ENCODE assay signal across 9 cellular contexts in the genomic region with DNA sequence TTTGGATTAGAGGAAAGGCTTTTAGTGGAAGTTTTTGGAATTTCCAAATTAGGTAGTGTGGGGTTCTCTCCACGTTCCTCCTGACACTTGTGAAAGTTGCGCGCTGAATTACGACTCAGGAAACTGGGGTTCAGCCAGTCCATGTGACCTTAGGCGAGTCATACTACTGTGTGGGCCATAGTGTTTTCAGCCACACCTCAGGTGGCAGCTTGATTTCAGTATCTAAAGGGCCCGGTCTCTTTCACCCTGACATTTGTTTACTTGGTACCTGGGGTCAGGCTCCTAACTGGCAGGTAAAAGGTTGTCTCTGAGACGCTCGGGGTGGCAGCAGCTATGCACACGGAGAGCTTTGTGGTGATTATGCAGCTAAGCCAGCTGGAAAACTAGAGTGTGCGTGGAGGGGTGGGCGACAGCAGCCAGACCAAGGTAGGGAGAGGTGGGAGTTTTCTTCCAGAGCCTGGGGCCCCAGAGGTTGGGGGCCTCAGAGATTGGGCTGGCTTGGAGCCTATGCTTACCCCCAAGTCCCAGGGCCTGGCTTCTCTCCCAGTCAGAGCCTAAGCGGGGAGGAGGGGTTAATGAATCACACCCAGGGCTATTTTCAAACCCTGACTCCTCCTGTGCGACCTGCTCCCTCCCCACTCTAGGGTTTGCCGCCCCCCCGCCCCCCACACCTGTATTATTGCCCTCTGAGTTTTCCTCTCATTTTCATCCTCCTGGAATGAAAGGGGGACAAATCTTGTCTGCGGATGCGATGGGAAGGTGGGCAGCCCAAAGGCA. TPM values are rescaled to one million over a fixed set of nuclear protein-coding genes. Genes with fewer than 3 reads are reported as not detected.
DNase-seq lines count a peak whose midpoint lies in the region; ATAC-seq, FAIRE-seq and TF ChIP-seq lines count a peak whose summit lies in the region.
"Had no signal": no experiment of that assay in that cellular context is flagged by ENCODE, and none has a peak within 500 bp of the region (broad histone marks: within the 10 kb centered on the region; RNA-seq: fewer than 3 reads in every experiment).

No MANE protein-coding gene starts in this region.

- no peaks in the 10 kb centered on the region for H3K36me3 Mint-ChIP-seq in activated CD4-positive, alpha-beta T cell treated with anti-CD3 and anti-CD28 coated beads, Interleukin-2, amount 10 ng/mL, durations not matched to agents 7 days and 5 days (ENCODE audit: low read depth)
- H3K36me3 Mint-ChIP-seq in activated naive CD8-positive, alpha-beta T cell, result no peaks in the 10 kb centered on the region
- H3K36me3 Mint-ChIP-seq: CD4-positive, CD25-positive, alpha-beta regulatory T cell had no signal

- H3K9me3 ChIP-seq in HepG2 (ENCODE audit: low read length), result no peaks in the 10 kb centered on the region
- no peaks in the 10 kb centered on the region for H3K9me3 ChIP-seq in subcutaneous abdominal adipose tissue (ENCODE audit: control insufficient read depth in 5 of 5, low read length in 5 of 5)

- H2AFZ ChIP-seq in HepG2 (ENCODE audit: low read length), result no peak overlapping the region

- TF ChIP-seq CTCF in HepG2 (CRISPR knock-in tag; IDR thresholded peaks at IDR 0.05), result no peak

- WGBS in HepG2 (ENCODE audit: low lambda C conversion rate), result 20% methylated on average over 2 of the region's 17 CpGs

- H3K27me3 Mint-ChIP-seq in activated CD4-positive, alpha-beta T cell treated with anti-CD3 and anti-CD28 coated beads, Interleukin-2, amount 10 ng/mL, durations not matched to agents 7 days and 5 days, result peaks cover 10% of the 10 kb centered on the region
- peaks cover 8% of the 10 kb centered on the region for H3K27me3 Mint-ChIP-seq in activated naive CD8-positive, alpha-beta T cell

- no peak for TF ChIP-seq RAD21 in HepG2 (CRISPR knock-in tag; IDR thresholded peaks at IDR 0.05)

- DNase-seq in activated CD4-positive, alpha-beta T cell treated with anti-CD3 and anti-CD28 coated beads, Interleukin-2, amount 10 ng/mL, durations not matched to agents 7 days and 5 days, result no peak
- no peak for DNase-seq in activated CD4-positive, alpha-beta T cell treated with anti-CD3 and anti-CD28 coated beads, Interleukin-2, amount 50 U/mL, for 4 hours
- DNase-seq in HepG2 (ENCODE audit: low spot score) (no peak), HTR-8/SVneo (ENCODE audit: insufficient read length, low spot score) (no peak)

- peaks cover 53% of the 10 kb centered on the region for H3K4me1 ChIP-seq in HepG2 (ENCODE audit: insufficient read depth, low read length)
- H3K4me1 ChIP-seq in subcutaneous abdominal adipose tissue (ENCODE audit: control insufficient read depth in 5 of 5, insufficient read depth in 5 of 5, low read length in 5 of 5), result peaks cover 4 to 57% (median 13%) of the 10 kb centered on the region in 5 donors

- peak overlapping the region; percentile 61 for H3K4me2 ChIP-seq in HepG2 (ENCODE audit: low read depth, low read length)

- CTCF ChIA-PET in activated CD4-positive, alpha-beta T cell treated with anti-CD3 and anti-CD28 coated beads, Interleukin-2, amount 10 ng/mL, durations not matched to agents 7 days and 5 days (lab: Charles Lee), result interaction anchor here (0.7 to 2.3 kb wide), 2 partner anchors 12 to 183 kb away, joined by 3 to 6 read pairs; no protein-coding TSS in a partner anchor
- CTCF ChIA-PET in HepG2 (lab: Yijun Ruan, JAX; ENCODE audit: low intra/inter-chr PET ratio, low total read pairs), result no interaction called here

- TF ChIP-seq EP300 in HepG2 (IDR thresholded peaks at IDR 0.05; ENCODE audit: low read depth in 2 of 2, low read length in 2 of 2) (no peak), HepG2 (CRISPR knock-in tag; IDR thresholded peaks at IDR 0.05; ENCODE audit: borderline replicate concordance) (no peak)

- no peaks in the 10 kb centered on the region for H4K20me1 ChIP-seq in HepG2 (ENCODE audit: insufficient read depth, low read length)

- peaks cover 8% of the 10 kb centered on the region for H3K4me1 Mint-ChIP-seq in activated CD4-positive, alpha-beta T cell treated with anti-CD3 and anti-CD28 coated beads, Interleukin-2, amount 10 ng/mL, durations not matched to agents 7 days and 5 days
- H3K4me1 Mint-ChIP-seq in activated naive CD8-positive, alpha-beta T cell (ENCODE audit: low read depth), result peaks cover 5% of the 10 kb centered on the region

- H3K27me3 ChIP-seq in HepG2 (ENCODE audit: control insufficient read depth in 1 of 2, insufficient read depth in 2 of 2, low read length in 2 of 2), result peaks cover 0 to 7% of the 10 kb centered on the region in 2 experiments; a peak in 1 of 5 replicates
- H3K27me3 ChIP-seq in subcutaneous abdominal adipose tissue (ENCODE audit: control insufficient read depth in 5 of 5, insufficient read depth in 4 of 5, low read length in 5 of 5), result peaks cover 0 to 14% (median 4%) of the 10 kb centered on the region in 5 donors

- TF ChIP-seq POLR2A in HepG2 (IDR thresholded peaks at IDR 0.05; ENCODE audit: insufficient read depth in 1 of 2, low read depth in 2 of 2, low read length in 2 of 2), result no peak

- no peak for FAIRE-seq in HepG2 (lab: Jason Lieb, UNC)
- no peak for FAIRE-seq in HTR-8/SVneo (lab: Jason Lieb, UNC)

- H3K4me3 ChIP-seq in HepG2 (replicated peaks in 1 of 3; ENCODE audit: insufficient read depth in 1 of 3, low read depth in 2 of 3, low read length in 3 of 3) (peak overlapping the region in 1 of 3 experiments; percentile 64; a peak in 2 of 6 replicates), subcutaneous abdominal adipose tissue (ENCODE audit: low read depth in 1 of 5, low read length in 5 of 5) (peak overlapping the region; percentile 51 to 69 (median 61))

- H3K4me3 Mint-ChIP-seq in activated CD4-positive, alpha-beta T cell treated with anti-CD3 and anti-CD28 coated beads, Interleukin-2, amount 10 ng/mL, durations not matched to agents 7 days and 5 days, result peak overlapping the region; percentile 34
- H3K4me3 Mint-ChIP-seq in activated naive CD8-positive, alpha-beta T cell, result peak overlapping the region; percentile 68

- in situ Hi-C loops in HepG2 (cut with HindIII; ENCODE audit: extremely low pct_ligation_motif_present, low pct_unique_long_range_greater_than_20kb), result no loop called here

- POLR2A ChIA-PET in activated CD4-positive, alpha-beta T cell treated with anti-CD3 and anti-CD28 coated beads, Interleukin-2, amount 10 ng/mL, durations not matched to agents 7 days and 5 days (lab: Charles Lee), result no interaction called here
- POLR2A ChIA-PET in HepG2 (lab: Yijun Ruan, JAX), result no interaction called here

- intact Hi-C loops in HepG2 (cut with micrococcal nuclease; ENCODE audit: unreplicated experiment), result loop anchor here (5.0 kb wide), 1 partner anchor 497 kb away; no protein-coding TSS in a partner anchor

- no peaks in the 10 kb centered on the region for H3K9me3 Mint-ChIP-seq in activated CD4-positive, alpha-beta T cell treated with anti-CD3 and anti-CD28 coated beads, Interleukin-2, amount 10 ng/mL, durations not matched to agents 7 days and 5 days
- no peaks in the 10 kb centered on the region for H3K9me3 Mint-ChIP-seq in activated naive CD8-positive, alpha-beta T cell (ENCODE audit: low read depth)
- H3K9me3 Mint-ChIP-seq: CD4-positive, CD25-positive, alpha-beta regulatory T cell had no signal

- H3K9ac ChIP-seq in HepG2 (ENCODE audit: insufficient read depth, low read depth, low read length), result no peak overlapping the region
- H3K9ac ChIP-seq in subcutaneous abdominal adipose tissue (ENCODE audit: low read length in 5 of 5), result peak overlapping the region in 4 of 5 donors; percentile 64 to 76 (median 68)

- H3K27ac Mint-ChIP-seq in activated CD4-positive, alpha-beta T cell treated with anti-CD3 and anti-CD28 coated beads, Interleukin-2, amount 10 ng/mL, durations not matched to agents 7 days and 5 days, result peak overlapping the region; percentile 19
- H3K27ac Mint-ChIP-seq in activated naive CD8-positive, alpha-beta T cell, result no peak overlapping the region
- H3K27ac Mint-ChIP-seq: CD4-positive, CD25-positive, alpha-beta regulatory T cell had no signal

- no TSS peak for BruUV-seq in HepG2 (replicated peaks; lab: Mats Ljungman, UMichigan)

- ATAC-seq in HepG2 (no peak), GM19023 (IDR thresholded peaks at IDR 0.05; ENCODE audit: unreplicated experiment) (no peak), GM18519 (IDR thresholded peaks at IDR 0.05; ENCODE audit: low FRiP score, unreplicated experiment) (no peak)

- no peaks in the 10 kb centered on the region for H3K79me2 ChIP-seq in HepG2 (ENCODE audit: insufficient read depth, low read length)

- H3K36me3 ChIP-seq in HepG2 (replicated peaks in 1 of 2; ENCODE audit: control insufficient read depth in 1 of 2, insufficient read depth in 2 of 2, low read length in 2 of 2), result no peaks in the 10 kb centered on the region
- no peaks in the 10 kb centered on the region for H3K36me3 ChIP-seq in subcutaneous abdominal adipose tissue (ENCODE audit: control insufficient read depth in 5 of 5, insufficient read depth in 5 of 5, low read length in 5 of 5)

- H3K27ac ChIP-seq in HepG2 (ENCODE audit: extremely low read length, insufficient read depth, low read length) (no peak overlapping the region), subcutaneous abdominal adipose tissue (ENCODE audit: low read depth, low read length) (peak overlapping the region; percentile 69)

RNA-seq across cellular contexts. Expression of gene STARD8, which starts 47.2 kb away (rescaled TPM):
- total RNA-seq in activated CD4-positive, alpha-beta T cell treated with anti-CD3 and anti-CD28 coated beads, Interleukin-2, amount 10 ng/mL, durations not matched to agents 7 days and 5 days, result under 1 TPM; 0.06 to 0.20 TPM
- 0.02 TPM in 1 of 2 replicates, not detected in the other for total RNA-seq in HepG2 (2016; rRNA removed; fragmentation: Illumina TruSeq; extraction: Trizol)
- total RNA-seq in HepG2 (2016; cell fraction: cytosol; rRNA removed; fragmentation: Illumina TruSeq; extraction: Trizol; ENCODE audit: low read depth), result not detected in 2 replicates
- total RNA-seq in HepG2 (2016; cell fraction: insoluble cytoplasmic fraction; rRNA removed; fragmentation: Illumina TruSeq; extraction: Trizol), result not detected in 2 replicates
- total RNA-seq in HepG2 (2016; cell fraction: membrane; rRNA removed; fragmentation: Illumina TruSeq; extraction: Trizol), result not detected in 2 replicates
- not detected in 2 replicates for total RNA-seq in HepG2 (2016; cell fraction: nucleus; rRNA removed; fragmentation: Illumina TruSeq; extraction: Trizol)
- 0.09 and 0.10 TPM in 2 replicates for polyA plus RNA-seq in HepG2 (2011; rRNA removed)
- 0.03 and 0.15 TPM in 2 replicates for polyA plus RNA-seq in HepG2 (2011; cell fraction: cytosol; rRNA removed)
- 0.23 and 0.26 TPM in 2 replicates for polyA plus RNA-seq in HepG2 (2011; cell fraction: nucleus; rRNA removed)
- polyA plus RNA-seq in HepG2 (2012), result 0.03 and 0.05 TPM in 2 replicates
- polyA plus RNA-seq in HepG2 (2016; cell fraction: cytosol; fragmentation: Illumina TruSeq; extraction: Trizol; ENCODE audit: low read depth), result not detected in 2 replicates
- polyA plus RNA-seq in HepG2 (2016; cell fraction: insoluble cytoplasmic fraction; fragmentation: Illumina TruSeq; extraction: Trizol; ENCODE audit: low read depth), result not detected in 2 replicates
- not detected in 2 replicates for polyA plus RNA-seq in HepG2 (2016; cell fraction: membrane; fragmentation: Illumina TruSeq; extraction: Trizol; ENCODE audit: low read depth)
- polyA plus RNA-seq in HepG2 (2016; cell fraction: nucleus; fragmentation: Illumina TruSeq; extraction: Trizol; ENCODE audit: insufficient read depth, low read depth), result not detected in 2 replicates
- 0.22 and 4.6 TPM in 2 replicates for polyA minus RNA-seq in HepG2 (2011; rRNA and poly(A)+ RNA removed; ENCODE audit: low replicate concordance)
- polyA minus RNA-seq in HepG2 (2011; cell fraction: cytosol; rRNA and poly(A)+ RNA removed), result not detected in 2 replicates
- polyA minus RNA-seq in HepG2 (2011; cell fraction: nucleus; rRNA and poly(A)+ RNA removed), result 0.12 and 0.13 TPM in 2 replicates
